In genomic region chr1:224217655-224218615, GRCh38 we compare ENCODE assay signal across 1 cellular context.
TF ChIP-seq lines count a peak whose summit lies in the region.

No MANE protein-coding gene starts in this region.

TF ChIP-seq in SK-N-SH, 30 proteins besides CTCF, POLR2A, EP300 and RAD21 (continued from another document):
- TF ChIP-seq MXI1 (IDR thresholded peaks at IDR 0.05; ENCODE audit: low read depth, low read length) (no peak), USF1 (IDR thresholded peaks at IDR 0.05; ENCODE audit: borderline replicate concordance, low read depth) (no peak), RCOR1 (IDR thresholded peaks at IDR 0.05; ENCODE audit: low read length) (no peak), EZH2phosphoT487 (IDR thresholded peaks at IDR 0.05; ENCODE audit: borderline replicate concordance, low read depth) (no peak), SMC3 (IDR thresholded peaks at IDR 0.05; ENCODE audit: low read depth, low read length) (no peak)
